ENCODE assay signal across 1 cellular context in genomic region chr19:2039082-2039958, GRCh38.
TF ChIP-seq lines count a peak whose summit lies in the region.

No MANE protein-coding gene starts in this region.

TF ChIP-seq in SK-N-SH, 30 proteins besides CTCF, POLR2A, EP300 and RAD21:
- no peak for TF ChIP-seq USF1 (IDR thresholded peaks at IDR 0.05; ENCODE audit: borderline replicate concordance, low read depth)
- TF ChIP-seq CHD2 (IDR thresholded peaks at IDR 0.05; ENCODE audit: low read length, partially characterized antibody): no peak
- no peak for TF ChIP-seq PBX3 (IDR thresholded peaks at IDR 0.05)
- no peak for TF ChIP-seq IRF3 (IDR thresholded peaks at IDR 0.05; ENCODE audit: low read depth, low read length)
- no peak for TF ChIP-seq NRF1 (IDR thresholded peaks at IDR 0.05; ENCODE audit: low read depth, low read length)
- TF ChIP-seq YY1 (IDR thresholded peaks at IDR 0.05; ENCODE audit: low read depth): no peak
- TF ChIP-seq GATA2 (CRISPR knock-in tag; IDR thresholded peaks at IDR 0.05): no peak
- no peak for TF ChIP-seq FOXJ3 (CRISPR knock-in tag; IDR thresholded peaks at IDR 0.05)
- TF ChIP-seq USF2 (IDR thresholded peaks at IDR 0.05; ENCODE audit: borderline replicate concordance, low read depth, low read length): no peak
- TF ChIP-seq NFIC (IDR thresholded peaks at IDR 0.05; ENCODE audit: borderline replicate concordance): no peak
- no peak for TF ChIP-seq GABPA (IDR thresholded peaks at IDR 0.05; ENCODE audit: low read depth)
- TF ChIP-seq ELF1 (IDR thresholded peaks at IDR 0.05): no peak
